Comparison of ENCODE assay signal across 9 cellular contexts in the genomic region with DNA sequence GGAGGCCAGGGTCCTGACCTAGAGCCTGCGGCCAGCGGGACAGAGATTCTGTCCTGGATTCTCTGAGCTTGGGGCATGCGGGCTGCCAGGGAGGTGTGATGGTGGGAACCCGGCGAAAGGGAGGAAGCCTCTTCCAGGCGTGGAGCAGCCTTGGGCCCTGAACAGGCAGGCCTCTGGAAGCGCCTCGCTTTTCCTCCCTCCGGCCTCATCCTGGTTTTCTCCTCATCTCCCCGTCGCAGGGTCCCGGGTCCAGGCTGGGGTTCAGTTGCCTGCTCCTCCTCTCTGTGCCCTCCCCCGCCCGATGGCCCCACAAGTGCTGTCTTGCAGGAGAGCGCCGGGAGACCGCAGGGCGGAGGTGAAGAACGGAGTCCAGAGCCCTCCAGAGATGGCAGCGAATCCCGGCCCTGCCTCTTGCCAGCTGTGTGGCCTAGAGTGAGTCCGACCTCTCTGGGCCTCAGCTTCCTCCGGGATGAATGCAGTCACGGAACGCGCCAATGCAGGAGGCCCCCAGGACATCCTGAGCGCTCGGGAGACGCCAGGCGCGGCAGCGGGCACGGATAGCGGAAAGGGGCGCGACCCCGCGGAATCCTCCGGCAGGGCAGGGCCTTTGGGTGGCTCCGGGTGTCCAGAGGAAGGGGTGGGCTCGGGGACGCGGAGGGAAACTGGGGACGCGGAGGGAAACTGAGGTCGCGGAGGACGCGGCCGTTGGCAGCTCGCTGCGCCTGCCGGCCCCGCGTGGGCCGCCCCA. TPM values are rescaled to one million over a fixed set of nuclear protein-coding genes. Genes with fewer than 3 reads are reported as not detected.
DNase-seq lines count a peak whose midpoint lies in the region; ATAC-seq and TF ChIP-seq lines count a peak whose summit lies in the region.
"Had no signal": no experiment of that assay in that cellular context is flagged by ENCODE, and none has a peak within 500 bp of the region (broad histone marks: within the 10 kb centered on the region; RNA-seq: fewer than 3 reads in every experiment).

No MANE protein-coding gene starts in this region.

- no peak for DNase-seq in AG04450 (ENCODE audit: low read depth, low spot score)
- no peak for DNase-seq in naive B cell
- no peak for DNase-seq in NCI-H2107 treated with DMSO at 0.1 percent for 48 hours (lab: John Stamatoyannopoulos, UW; ENCODE audit: unreplicated experiment)
- no peak for DNase-seq in RWPE1 (ENCODE audit: low spot score)
- DNase-seq in NCI-H128 (lab: John Stamatoyannopoulos, UW; ENCODE audit: unreplicated experiment) = no peak

- peak overlapping the region; percentile 48 for H3K9ac ChIP-seq in HUES6 (ENCODE audit: low read length)

- peaks cover 17% of the 10 kb centered on the region for H3K4me1 Mint-ChIP-seq in dendritic cell treated with granulocyte-macrophage colony-stimulating factor and Interleukin-4, amounts not matched to agents 40 ng/mL and 50 ng/mL, for 4 days (ENCODE audit: low read depth)
- peaks cover 15 to 22% (median 17%) of the 10 kb centered on the region in 3 donors for H3K4me1 Mint-ChIP-seq in naive B cell

- no peaks in the 10 kb centered on the region for H3K9me3 Mint-ChIP-seq in dendritic cell treated with granulocyte-macrophage colony-stimulating factor and Interleukin-4, amounts not matched to agents 40 ng/mL and 50 ng/mL, for 4 days
- peaks cover 0 to 3% (median 0%) of the 10 kb centered on the region in 7 donors for H3K9me3 Mint-ChIP-seq in naive B cell

- intact Hi-C loops in dendritic cell treated with granulocyte-macrophage colony-stimulating factor and Interleukin-4, amounts not matched to agents 40 ng/mL and 50 ng/mL, for 4 days (cut with micrococcal nuclease) = no loop called here

- peaks cover 36% of the 10 kb centered on the region for H3K27me3 ChIP-seq in AG04450 (ENCODE audit: control insufficient read depth, insufficient read depth, low read length)
- H3K27me3 ChIP-seq in HUES6 (ENCODE audit: control insufficient read depth, insufficient read depth, low read length) = peaks cover 49% of the 10 kb centered on the region

- no peak overlapping the region for H3K27ac ChIP-seq in AG04450 (ENCODE audit: low read depth, low read length)
- no peak overlapping the region for H3K27ac ChIP-seq in HUES6 (ENCODE audit: low read depth, low read length)
- H3K27ac ChIP-seq in RWPE1 = no peak overlapping the region
- H3K27ac ChIP-seq: neutrophil had no signal

- H3K4me3 ChIP-seq in AG04450 (ENCODE audit: low read depth, low read length) = peak overlapping the region; percentile 38
- peak overlapping the region; percentile 68 for H3K4me3 ChIP-seq in HUES6 (ENCODE audit: low read depth, low read length)

- no peaks in the 10 kb centered on the region for H3K36me3 Mint-ChIP-seq in dendritic cell treated with granulocyte-macrophage colony-stimulating factor and Interleukin-4, amounts not matched to agents 40 ng/mL and 50 ng/mL, for 4 days (ENCODE audit: low read depth)
- no peaks in the 10 kb centered on the region for H3K36me3 Mint-ChIP-seq in naive B cell

- H3K27ac Mint-ChIP-seq in dendritic cell treated with granulocyte-macrophage colony-stimulating factor and Interleukin-4, amounts not matched to agents 40 ng/mL and 50 ng/mL, for 4 days = no peak overlapping the region
- no peak overlapping the region for H3K27ac Mint-ChIP-seq in naive B cell

- H3K36me3 ChIP-seq in HUES6 (ENCODE audit: control insufficient read depth, insufficient read depth, low read length) = no peaks in the 10 kb centered on the region
- H3K36me3 ChIP-seq: neutrophil had no signal

- POLR2A ChIA-PET in AG04450 (lab: Yijun Ruan, JAX) = no interaction called here
- POLR2A ChIA-PET in RWPE1 (lab: Yijun Ruan, JAX; ENCODE audit: low non-redundant PET) = no interaction called here

- CTCF ChIA-PET in AG04450 (lab: Charles Lee) (interaction anchor here (0.5 to 0.6 kb wide), 2 partner anchors 10 to 511 kb away, joined by 3 to 4 read pairs; partner anchors contain the start of gene UTP6), RWPE1 (lab: Yijun Ruan, JAX) (no interaction called here)

- peak in 1 of 2 donors; percentile 14 for ATAC-seq in naive B cell (ENCODE audit: low read depth in 2 of 2)
- ATAC-seq in HG02852 (IDR thresholded peaks at IDR 0.05; ENCODE audit: unreplicated experiment) = no peak

- H3K9me3 ChIP-seq in AG04450 (ENCODE audit: control insufficient read depth, insufficient read depth, low read length) = no peaks in the 10 kb centered on the region
- no peaks in the 10 kb centered on the region for H3K9me3 ChIP-seq in HUES6 (ENCODE audit: control insufficient read depth, insufficient read depth, low read depth, low read length)
- H3K9me3 ChIP-seq: neutrophil had no signal

- H3K4me3 Mint-ChIP-seq in dendritic cell treated with granulocyte-macrophage colony-stimulating factor and Interleukin-4, amounts not matched to agents 40 ng/mL and 50 ng/mL, for 4 days = peak overlapping the region; percentile 59
- H3K4me3 Mint-ChIP-seq in naive B cell = peak overlapping the region; percentile 73 to 90 (median 83)

- peaks cover 69% of the 10 kb centered on the region for H3K27me3 Mint-ChIP-seq in dendritic cell treated with granulocyte-macrophage colony-stimulating factor and Interleukin-4, amounts not matched to agents 40 ng/mL and 50 ng/mL, for 4 days
- H3K27me3 Mint-ChIP-seq in naive B cell = peaks cover 38 to 61% (median 50%) of the 10 kb centered on the region in 3 donors

- H3K4me1 ChIP-seq in HUES6 (ENCODE audit: control insufficient read depth, insufficient read depth, low read length) = peaks cover 18% of the 10 kb centered on the region

- TF ChIP-seq CTCF in AG04450 (IDR thresholded peaks at IDR 0.05; ENCODE audit: low read depth, low read length) (no peak), RWPE1 (conservative IDR thresholded peaks at IDR 0.05; ENCODE audit: low read depth) (no peak)

RNA-seq across cellular contexts. Expression of gene RAB11FIP4, which starts 0.6 kb away (rescaled TPM):
- polyA plus RNA-seq in AG04450 (2011; rRNA removed) = 0.32 and 0.58 TPM in 2 replicates
- 0.30 and 2.2 TPM in 2 replicates for polyA minus RNA-seq in AG04450 (2011; rRNA and poly(A)+ RNA removed)
- 10 to 100 TPM in 5 of 6 donors, 1 to 10 TPM in 1; 7.3 to 29.7 (median 20.8) TPM for polyA plus RNA-seq in naive B cell (ENCODE audit: low read depth in 6 of 6)
